Comparison of ENCODE assay signal across 2 cellular contexts in genomic region chr6:31820051-31820389, GRCh38.
TF ChIP-seq lines count a peak whose summit lies in the region.

No MANE protein-coding gene starts in this region.

TF ChIP-seq in WTC11, 78 proteins besides CTCF, POLR2A, EP300 and RAD21:
- TF ChIP-seq SOX15 (CRISPR knock-in tag; IDR thresholded peaks at IDR 0.05) (no peak), MXD4 (CRISPR knock-in tag; IDR thresholded peaks at IDR 0.05; ENCODE audit: borderline replicate concordance) (no peak), TEAD1 (CRISPR knock-in tag; IDR thresholded peaks at IDR 0.05) (no peak), HMGA2 (CRISPR knock-in tag; IDR thresholded peaks at IDR 0.05) (no peak), SMAD3 (CRISPR knock-in tag; IDR thresholded peaks at IDR 0.05; ENCODE audit: borderline replicate concordance) (no peak), ELF4 (CRISPR knock-in tag; IDR thresholded peaks at IDR 0.05; ENCODE audit: low read depth) (no peak), ZMAT4 (CRISPR knock-in tag; IDR thresholded peaks at IDR 0.05) (no peak), PRRX2 (CRISPR knock-in tag; IDR thresholded peaks at IDR 0.05) (no peak), ZNF671 (CRISPR knock-in tag; IDR thresholded peaks at IDR 0.05) (no peak), PREB (CRISPR knock-in tag; IDR thresholded peaks at IDR 0.05; ENCODE audit: borderline replicate concordance) (no peak), ATF2 (CRISPR knock-in tag; IDR thresholded peaks at IDR 0.05; ENCODE audit: borderline replicate concordance, low read depth) (no peak), MYBL2 (CRISPR knock-in tag; IDR thresholded peaks at IDR 0.05) (no peak), TEAD4 (CRISPR knock-in tag; IDR thresholded peaks at IDR 0.05) (no peak), ZNF423 (CRISPR knock-in tag; IDR thresholded peaks at IDR 0.05) (no peak), TCF7 (CRISPR knock-in tag; IDR thresholded peaks at IDR 0.05; ENCODE audit: low read depth) (no peak), FOXJ3 (CRISPR knock-in tag; IDR thresholded peaks at IDR 0.05; ENCODE audit: borderline replicate concordance) (no peak)
- TF ChIP-seq, protein P1, sequence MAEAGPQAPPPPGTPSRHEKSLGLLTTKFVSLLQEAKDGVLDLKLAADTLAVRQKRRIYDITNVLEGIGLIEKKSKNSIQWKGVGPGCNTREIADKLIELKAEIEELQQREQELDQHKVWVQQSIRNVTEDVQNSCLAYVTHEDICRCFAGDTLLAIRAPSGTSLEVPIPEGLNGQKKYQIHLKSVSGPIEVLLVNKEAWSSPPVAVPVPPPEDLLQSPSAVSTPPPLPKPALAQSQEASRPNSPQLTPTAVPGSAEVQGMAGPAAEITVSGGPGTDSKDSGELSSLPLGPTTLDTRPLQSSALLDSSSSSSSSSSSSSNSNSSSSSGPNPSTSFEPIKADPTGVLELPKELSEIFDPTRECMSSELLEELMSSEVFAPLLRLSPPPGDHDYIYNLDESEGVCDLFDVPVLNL (CRISPR knock-in tag; IDR thresholded peaks at IDR 0.05; ENCODE audit: borderline replicate concordance, low read depth) = no peak
- TF ChIP-seq, protein P2, sequence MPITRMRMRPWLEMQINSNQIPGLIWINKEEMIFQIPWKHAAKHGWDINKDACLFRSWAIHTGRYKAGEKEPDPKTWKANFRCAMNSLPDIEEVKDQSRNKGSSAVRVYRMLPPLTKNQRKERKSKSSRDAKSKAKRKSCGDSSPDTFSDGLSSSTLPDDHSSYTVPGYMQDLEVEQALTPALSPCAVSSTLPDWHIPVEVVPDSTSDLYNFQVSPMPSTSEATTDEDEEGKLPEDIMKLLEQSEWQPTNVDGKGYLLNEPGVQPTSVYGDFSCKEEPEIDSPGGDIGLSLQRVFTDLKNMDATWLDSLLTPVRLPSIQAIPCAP (CRISPR knock-in tag; IDR thresholded peaks at IDR 0.05) = no peak
- TF ChIP-seq, protein P3, sequence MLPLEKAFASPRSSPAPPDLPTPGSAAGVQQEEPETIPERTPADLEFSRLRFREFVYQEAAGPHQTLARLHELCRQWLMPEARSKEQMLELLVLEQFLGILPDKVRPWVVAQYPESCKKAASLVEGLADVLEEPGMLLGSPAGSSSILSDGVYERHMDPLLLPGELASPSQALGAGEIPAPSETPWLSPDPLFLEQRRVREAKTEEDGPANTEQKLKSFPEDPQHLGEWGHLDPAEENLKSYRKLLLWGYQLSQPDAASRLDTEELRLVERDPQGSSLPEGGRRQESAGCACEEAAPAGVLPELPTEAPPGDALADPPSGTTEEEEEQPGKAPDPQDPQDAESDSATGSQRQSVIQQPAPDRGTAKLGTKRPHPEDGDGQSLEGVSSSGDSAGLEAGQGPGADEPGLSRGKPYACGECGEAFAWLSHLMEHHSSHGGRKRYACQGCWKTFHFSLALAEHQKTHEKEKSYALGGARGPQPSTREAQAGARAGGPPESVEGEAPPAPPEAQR (CRISPR knock-in tag; IDR thresholded peaks at IDR 0.05) = no peak

TF ChIP-seq in HepG2, 621 proteins besides CTCF, POLR2A, EP300 and RAD21 (continues in another document):
- TF ChIP-seq CEBPG (CRISPR knock-in tag; IDR thresholded peaks at IDR 0.05) (no peak), ASH2L (IDR thresholded peaks at IDR 0.05; ENCODE audit: insufficient read length, low read depth, low read length) (no peak), ZMYM2 (CRISPR knock-in tag; IDR thresholded peaks at IDR 0.05) (0 out of 2 replicates have a peak, but pooled peaks have one; percentile 11), ESRRA (CRISPR knock-in tag; IDR thresholded peaks at IDR 0.05; ENCODE audit: low read depth) (0 out of 2 replicates have a peak, but pooled peaks have one; percentile 4), ZBTB14 (CRISPR knock-in tag; IDR thresholded peaks at IDR 0.05) (0 out of 2 replicates have a peak, but pooled peaks have one; percentile 23), E2F1 (CRISPR knock-in tag; IDR thresholded peaks at IDR 0.05) (0 out of 2 replicates have a peak, but pooled peaks have one; percentile 51), ZNF574 (CRISPR knock-in tag; IDR thresholded peaks at IDR 0.05) (0 out of 2 replicates have a peak, but pooled peaks have one; percentile 6), ZNF7 (CRISPR knock-in tag; IDR thresholded peaks at IDR 0.05) (0 out of 2 replicates have a peak, but pooled peaks have one; percentile 27), FOXA3 (CRISPR knock-in tag; IDR thresholded peaks at IDR 0.05) (peak; percentile 31; the same call in 1 of the 2 replicates), ERF (CRISPR knock-in tag; IDR thresholded peaks at IDR 0.05) (peak; percentile 27; the same call in 1 of the 2 replicates), ZNF609 (CRISPR knock-in tag; IDR thresholded peaks at IDR 0.05; ENCODE audit: borderline replicate concordance) (0 out of 2 replicates have a peak, but pooled peaks have one; percentile 2), ATF7-NPFF (CRISPR knock-in tag; IDR thresholded peaks at IDR 0.05; ENCODE audit: low read depth) (no peak), ZNF512B (CRISPR knock-in tag; IDR thresholded peaks at IDR 0.05; ENCODE audit: borderline replicate concordance) (0 out of 2 replicates have a peak, but pooled peaks have one; percentile 2), FOXA1 (IDR thresholded peaks at IDR 0.05) (no peak), FOXA1 (CRISPR knock-in tag; IDR thresholded peaks at IDR 0.05) (peak; percentile 60), KDM2A (CRISPR knock-in tag; IDR thresholded peaks at IDR 0.05; ENCODE audit: borderline replicate concordance, low read depth) (no peak)
- TF ChIP-seq, protein P4, sequence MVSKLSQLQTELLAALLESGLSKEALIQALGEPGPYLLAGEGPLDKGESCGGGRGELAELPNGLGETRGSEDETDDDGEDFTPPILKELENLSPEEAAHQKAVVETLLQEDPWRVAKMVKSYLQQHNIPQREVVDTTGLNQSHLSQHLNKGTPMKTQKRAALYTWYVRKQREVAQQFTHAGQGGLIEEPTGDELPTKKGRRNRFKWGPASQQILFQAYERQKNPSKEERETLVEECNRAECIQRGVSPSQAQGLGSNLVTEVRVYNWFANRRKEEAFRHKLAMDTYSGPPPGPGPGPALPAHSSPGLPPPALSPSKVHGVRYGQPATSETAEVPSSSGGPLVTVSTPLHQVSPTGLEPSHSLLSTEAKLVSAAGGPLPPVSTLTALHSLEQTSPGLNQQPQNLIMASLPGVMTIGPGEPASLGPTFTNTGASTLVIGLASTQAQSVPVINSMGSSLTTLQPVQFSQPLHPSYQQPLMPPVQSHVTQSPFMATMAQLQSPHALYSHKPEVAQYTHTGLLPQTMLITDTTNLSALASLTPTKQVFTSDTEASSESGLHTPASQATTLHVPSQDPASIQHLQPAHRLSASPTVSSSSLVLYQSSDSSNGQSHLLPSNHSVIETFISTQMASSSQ (IDR thresholded peaks at IDR 0.05; ENCODE audit: low read depth) = 0 out of 2 replicates have a peak, but pooled peaks have one; percentile 2
- TF ChIP-seq, protein P4 (CRISPR knock-in tag; IDR thresholded peaks at IDR 0.05; ENCODE audit: borderline replicate concordance) = no peak
- TF ChIP-seq, protein P5, sequence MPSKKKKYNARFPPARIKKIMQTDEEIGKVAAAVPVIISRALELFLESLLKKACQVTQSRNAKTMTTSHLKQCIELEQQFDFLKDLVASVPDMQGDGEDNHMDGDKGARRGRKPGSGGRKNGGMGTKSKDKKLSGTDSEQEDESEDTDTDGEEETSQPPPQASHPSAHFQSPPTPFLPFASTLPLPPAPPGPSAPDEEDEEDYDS (CRISPR knock-in tag; IDR thresholded peaks at IDR 0.05) = 0 out of 2 replicates have a peak, but pooled peaks have one; percentile 35
